ENCODE assay signal across 14 cellular contexts in the genomic region with DNA sequence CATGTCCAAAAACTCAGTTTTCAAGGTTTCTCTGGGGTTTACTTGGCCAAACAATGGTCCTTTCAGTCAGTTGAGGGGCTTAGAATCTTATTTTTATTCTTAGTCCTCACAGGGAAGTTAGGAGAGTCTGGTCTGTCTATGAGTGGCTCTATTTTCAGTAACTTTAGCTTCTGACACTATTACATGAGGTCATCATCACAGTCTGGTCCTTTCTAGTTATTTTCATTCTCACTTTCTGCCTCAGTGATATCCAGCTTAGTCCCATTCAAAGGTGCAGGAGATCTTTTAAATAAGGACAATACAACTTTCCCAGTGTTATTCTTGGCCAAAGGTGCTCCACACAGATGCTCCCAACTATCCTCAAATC. TPM values are rescaled to one million over a fixed set of nuclear protein-coding genes. Genes with fewer than 3 reads are reported as not detected.
A peak's percentile ranks its signal among the peaks of the same experiment; 100 is the strongest.
DNase-seq lines count a peak whose midpoint lies in the region; ATAC-seq, FAIRE-seq and TF ChIP-seq lines count a peak whose summit lies in the region.
"Had no signal": no experiment of that assay in that cellular context is flagged by ENCODE, and none has a peak within 500 bp of the region (broad histone marks: within the 10 kb centered on the region; RNA-seq: fewer than 3 reads in every experiment).

No MANE protein-coding gene starts in this region.

- FAIRE-seq in GM12892 (lab: Jason Lieb, UNC), result peak; percentile 85

- H3K4me1 ChIP-seq in effector memory CD4-positive, alpha-beta T cell (ENCODE audit: control insufficient read depth, insufficient read depth, low read length, poor library complexity, severe bottlenecking), result no peaks in the 10 kb centered on the region

- no peak for TF ChIP-seq POLR2A in GM12892 (IDR thresholded peaks at IDR 0.05; ENCODE audit: low read depth, low read length)

- no peaks in the 10 kb centered on the region for H3K27me3 ChIP-seq in effector memory CD4-positive, alpha-beta T cell (replicated peaks; ENCODE audit: control insufficient read depth, insufficient read depth, low read length, poor library complexity, severe bottlenecking)
- H3K27me3 ChIP-seq: adrenal gland, upper lobe of right lung had no signal

- DNase-seq in GM12892 (ENCODE audit: insufficient read length) (no peak), NCI-H187 (lab: John Stamatoyannopoulos, UW) (no peak), NCI-H1417 (lab: John Stamatoyannopoulos, UW) (no peak), GDM1 (lab: John Stamatoyannopoulos, UW) (no peak)
- no peak for DNase-seq in effector memory CD4-positive, alpha-beta T cell
- DNase-seq: adrenal gland; C1 segment of cervical spinal cord; effector CD8-positive, alpha-beta T cell; head of caudate nucleus; posterior cingulate gyrus; upper lobe of right lung had no signal

- ATAC-seq in GM19395 (IDR thresholded peaks at IDR 0.05; ENCODE audit: unreplicated experiment) (peak; percentile 73), HG02798 (IDR thresholded peaks at IDR 0.05; ENCODE audit: poor library complexity, unreplicated experiment) (peak; percentile 64), HG03558 (IDR thresholded peaks at IDR 0.05; ENCODE audit: extremely low read depth, unreplicated experiment) (peak; percentile 33)

- no peak overlapping the region for H3K4me3 ChIP-seq in effector memory CD4-positive, alpha-beta T cell (ENCODE audit: insufficient read depth, low read depth, low read length, poor library complexity, severe bottlenecking)
- H3K4me3 ChIP-seq: adrenal gland, upper lobe of right lung had no signal

- no peaks in the 10 kb centered on the region for H3K36me3 ChIP-seq in effector memory CD4-positive, alpha-beta T cell (ENCODE audit: control insufficient read depth, insufficient read depth, low read length)
- H3K36me3 ChIP-seq: adrenal gland, upper lobe of right lung had no signal

- H3K9me3 ChIP-seq in effector memory CD4-positive, alpha-beta T cell (ENCODE audit: control insufficient read depth, low read length), result no peaks in the 10 kb centered on the region
- H3K9me3 ChIP-seq: adrenal gland, upper lobe of right lung had no signal

- no peak overlapping the region for H3K27ac ChIP-seq in effector memory CD4-positive, alpha-beta T cell (ENCODE audit: insufficient read depth, low read length, poor library complexity, severe bottlenecking)
- H3K27ac ChIP-seq: upper lobe of right lung had no signal

RNA-seq across cellular contexts. Expression of gene FGGY, which starts 30.0 kb away (rescaled TPM):
- 6.4 TPM for polyA plus RNA-seq in GM12892 (2012; ENCODE audit: missing spikeins)
